1 cellular context compared by ENCODE assay signal in genomic region chr3:128550113-128550440, GRCh38.
TF ChIP-seq lines count a peak whose summit lies in the region.

No MANE protein-coding gene starts in this region.

TF ChIP-seq in HepG2, 621 proteins besides CTCF, POLR2A, EP300 and RAD21:
- TF ChIP-seq ZBTB2 (CRISPR knock-in tag; IDR thresholded peaks at IDR 0.05; ENCODE audit: low read depth), result no peak
- no peak for TF ChIP-seq ZBTB14 (CRISPR knock-in tag; IDR thresholded peaks at IDR 0.05)
- no peak for TF ChIP-seq NFRKB (IDR thresholded peaks at IDR 0.05)
- TF ChIP-seq GMEB1 (CRISPR knock-in tag; IDR thresholded peaks at IDR 0.05; ENCODE audit: borderline replicate concordance), result no peak
- no peak for TF ChIP-seq LCORL (IDR thresholded peaks at IDR 0.05)
- no peak for TF ChIP-seq LCORL (CRISPR knock-in tag; IDR thresholded peaks at IDR 0.05)
TF ChIP-seq in HepG2: peak in this region for 0.
